Comparison of ENCODE assay signal across 1 cellular context in the genomic region with DNA sequence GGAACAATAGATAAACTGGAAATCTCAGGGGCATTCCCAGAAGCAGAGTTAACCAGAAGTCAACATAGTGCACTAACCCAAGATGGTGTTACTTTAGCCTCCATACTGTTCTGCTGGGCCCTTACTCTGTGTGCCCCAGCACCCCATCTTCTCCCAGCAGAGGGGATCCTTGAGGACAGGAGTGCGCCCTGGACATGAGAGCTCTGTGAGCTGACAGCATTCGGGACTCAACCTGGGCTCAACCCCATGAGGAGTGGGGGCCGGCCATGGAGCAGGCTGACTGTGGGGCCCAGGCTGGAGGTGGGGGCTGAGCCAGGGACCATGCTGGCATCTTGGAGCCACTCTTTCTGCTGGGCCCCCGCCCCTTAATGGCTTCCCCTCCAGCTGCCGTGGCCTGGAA.
TF ChIP-seq lines count a peak whose summit lies in the region.

No MANE protein-coding gene starts in this region.

TF ChIP-seq in K562, 482 proteins besides CTCF, POLR2A, EP300 and RAD21 (continued from another document and continues in another):
- TF ChIP-seq, protein P1, sequence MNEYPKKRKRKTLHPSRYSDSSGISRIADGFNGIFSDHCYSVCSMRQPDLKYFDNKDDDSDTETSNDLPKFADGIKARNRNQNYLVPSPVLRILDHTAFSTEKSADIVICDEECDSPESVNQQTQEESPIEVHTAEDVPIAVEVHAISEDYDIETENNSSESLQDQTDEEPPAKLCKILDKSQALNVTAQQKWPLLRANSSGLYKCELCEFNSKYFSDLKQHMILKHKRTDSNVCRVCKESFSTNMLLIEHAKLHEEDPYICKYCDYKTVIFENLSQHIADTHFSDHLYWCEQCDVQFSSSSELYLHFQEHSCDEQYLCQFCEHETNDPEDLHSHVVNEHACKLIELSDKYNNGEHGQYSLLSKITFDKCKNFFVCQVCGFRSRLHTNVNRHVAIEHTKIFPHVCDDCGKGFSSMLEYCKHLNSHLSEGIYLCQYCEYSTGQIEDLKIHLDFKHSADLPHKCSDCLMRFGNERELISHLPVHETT (CRISPR knock-in tag; conservative IDR thresholded peaks at IDR 0.05 in 1 of 2, IDR thresholded peaks at IDR 0.05 in 1 of 2): 0 out of 4 replicates have a peak, but pooled peaks of 1 of the 2 experiments have one; percentile 40
- TF ChIP-seq, protein P2, sequence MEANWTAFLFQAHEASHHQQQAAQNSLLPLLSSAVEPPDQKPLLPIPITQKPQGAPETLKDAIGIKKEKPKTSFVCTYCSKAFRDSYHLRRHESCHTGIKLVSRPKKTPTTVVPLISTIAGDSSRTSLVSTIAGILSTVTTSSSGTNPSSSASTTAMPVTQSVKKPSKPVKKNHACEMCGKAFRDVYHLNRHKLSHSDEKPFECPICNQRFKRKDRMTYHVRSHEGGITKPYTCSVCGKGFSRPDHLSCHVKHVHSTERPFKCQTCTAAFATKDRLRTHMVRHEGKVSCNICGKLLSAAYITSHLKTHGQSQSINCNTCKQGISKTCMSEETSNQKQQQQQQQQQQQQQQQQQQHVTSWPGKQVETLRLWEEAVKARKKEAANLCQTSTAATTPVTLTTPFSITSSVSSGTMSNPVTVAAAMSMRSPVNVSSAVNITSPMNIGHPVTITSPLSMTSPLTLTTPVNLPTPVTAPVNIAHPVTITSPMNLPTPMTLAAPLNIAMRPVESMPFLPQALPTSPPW (CRISPR knock-in tag; IDR thresholded peaks at IDR 0.05): no peak
- TF ChIP-seq, protein P3, sequence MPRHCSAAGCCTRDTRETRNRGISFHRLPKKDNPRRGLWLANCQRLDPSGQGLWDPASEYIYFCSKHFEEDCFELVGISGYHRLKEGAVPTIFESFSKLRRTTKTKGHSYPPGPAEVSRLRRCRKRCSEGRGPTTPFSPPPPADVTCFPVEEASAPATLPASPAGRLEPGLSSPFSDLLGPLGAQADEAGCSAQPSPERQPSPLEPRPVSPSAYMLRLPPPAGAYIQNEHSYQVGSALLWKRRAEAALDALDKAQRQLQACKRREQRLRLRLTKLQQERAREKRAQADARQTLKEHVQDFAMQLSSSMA (CRISPR knock-in tag; IDR thresholded peaks at IDR 0.05): 0 out of 2 replicates have a peak, but pooled peaks have one; percentile 28
- TF ChIP-seq, protein P4, sequence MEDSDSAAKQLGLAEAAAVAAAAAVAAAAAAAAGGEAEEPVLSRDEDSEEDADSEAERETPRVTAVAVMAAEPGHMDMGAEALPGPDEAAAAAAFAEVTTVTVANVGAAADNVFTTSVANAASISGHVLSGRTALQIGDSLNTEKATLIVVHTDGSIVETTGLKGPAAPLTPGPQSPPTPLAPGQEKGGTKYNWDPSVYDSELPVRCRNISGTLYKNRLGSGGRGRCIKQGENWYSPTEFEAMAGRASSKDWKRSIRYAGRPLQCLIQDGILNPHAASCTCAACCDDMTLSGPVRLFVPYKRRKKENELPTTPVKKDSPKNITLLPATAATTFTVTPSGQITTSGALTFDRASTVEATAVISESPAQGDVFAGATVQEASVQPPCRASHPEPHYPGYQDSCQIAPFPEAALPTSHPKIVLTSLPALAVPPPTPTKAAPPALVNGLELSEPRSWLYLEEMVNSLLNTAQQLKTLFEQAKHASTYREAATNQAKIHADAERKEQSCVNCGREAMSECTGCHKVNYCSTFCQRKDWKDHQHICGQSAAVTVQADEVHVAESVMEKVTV (CRISPR knock-in tag; IDR thresholded peaks at IDR 0.05): no peak
- no peak for TF ChIP-seq DIDO1 (tag; IDR thresholded peaks at IDR 0.05; ENCODE audit: low read depth)
- no peak for TF ChIP-seq ELF4 (CRISPR knock-in tag; IDR thresholded peaks at IDR 0.05)
- TF ChIP-seq ZNF830 (CRISPR knock-in tag; IDR thresholded peaks at IDR 0.05): no peak
- TF ChIP-seq MAZ (CRISPR knock-in tag; conservative IDR thresholded peaks at IDR 0.05 in 1 of 2, IDR thresholded peaks at IDR 0.05 in 1 of 2): peak in 1 of 2 experiments; percentile 47; a peak in 1 of 4 replicates
- peak; percentile 93 for TF ChIP-seq KLF6 (CRISPR knock-in tag; IDR thresholded peaks at IDR 0.05; ENCODE audit: borderline replicate concordance)
- peak; percentile 92 for TF ChIP-seq ZNF79 (CRISPR knock-in tag; IDR thresholded peaks at IDR 0.05; ENCODE audit: low read depth)
- TF ChIP-seq ZFP30 (CRISPR knock-in tag; IDR thresholded peaks at IDR 0.05; ENCODE audit: borderline replicate concordance): no peak
- no peak for TF ChIP-seq KDM2B (CRISPR knock-in tag; IDR thresholded peaks at IDR 0.05)
- TF ChIP-seq ETV6 (IDR thresholded peaks at IDR 0.05; ENCODE audit: borderline replicate concordance in 1 of 2, low read depth in 2 of 2, low read length in 1 of 2): no peak
- TF ChIP-seq ETV6 (CRISPR knock-in tag; IDR thresholded peaks at IDR 0.05; ENCODE audit: borderline replicate concordance): no peak
- TF ChIP-seq ZNF76 (CRISPR knock-in tag; IDR thresholded peaks at IDR 0.05; ENCODE audit: borderline replicate concordance): peak; percentile 91
- TF ChIP-seq, protein P5, sequence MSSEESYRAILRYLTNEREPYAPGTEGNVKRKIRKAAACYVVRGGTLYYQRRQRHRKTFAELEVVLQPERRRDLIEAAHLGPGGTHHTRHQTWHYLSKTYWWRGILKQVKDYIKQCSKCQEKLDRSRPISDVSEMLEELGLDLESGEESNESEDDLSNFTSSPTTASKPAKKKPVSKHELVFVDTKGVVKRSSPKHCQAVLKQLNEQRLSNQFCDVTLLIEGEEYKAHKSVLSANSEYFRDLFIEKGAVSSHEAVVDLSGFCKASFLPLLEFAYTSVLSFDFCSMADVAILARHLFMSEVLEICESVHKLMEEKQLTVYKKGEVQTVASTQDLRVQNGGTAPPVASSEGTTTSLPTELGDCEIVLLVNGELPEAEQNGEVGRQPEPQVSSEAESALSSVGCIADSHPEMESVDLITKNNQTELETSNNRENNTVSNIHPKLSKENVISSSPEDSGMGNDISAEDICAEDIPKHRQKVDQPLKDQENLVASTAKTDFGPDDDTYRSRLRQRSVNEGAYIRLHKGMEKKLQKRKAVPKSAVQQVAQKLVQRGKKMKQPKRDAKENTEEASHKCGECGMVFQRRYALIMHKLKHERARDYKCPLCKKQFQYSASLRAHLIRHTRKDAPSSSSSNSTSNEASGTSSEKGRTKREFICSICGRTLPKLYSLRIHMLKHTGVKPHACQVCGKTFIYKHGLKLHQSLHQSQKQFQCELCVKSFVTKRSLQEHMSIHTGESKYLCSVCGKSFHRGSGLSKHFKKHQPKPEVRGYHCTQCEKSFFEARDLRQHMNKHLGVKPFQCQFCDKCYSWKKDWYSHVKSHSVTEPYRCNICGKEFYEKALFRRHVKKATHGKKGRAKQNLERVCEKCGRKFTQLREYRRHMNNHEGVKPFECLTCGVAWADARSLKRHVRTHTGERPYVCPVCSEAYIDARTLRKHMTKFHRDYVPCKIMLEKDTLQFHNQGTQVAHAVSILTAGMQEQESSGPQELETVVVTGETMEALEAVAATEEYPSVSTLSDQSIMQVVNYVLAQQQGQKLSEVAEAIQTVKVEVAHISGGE (CRISPR knock-in tag; IDR thresholded peaks at IDR 0.05): no peak
- TF ChIP-seq, protein P6, sequence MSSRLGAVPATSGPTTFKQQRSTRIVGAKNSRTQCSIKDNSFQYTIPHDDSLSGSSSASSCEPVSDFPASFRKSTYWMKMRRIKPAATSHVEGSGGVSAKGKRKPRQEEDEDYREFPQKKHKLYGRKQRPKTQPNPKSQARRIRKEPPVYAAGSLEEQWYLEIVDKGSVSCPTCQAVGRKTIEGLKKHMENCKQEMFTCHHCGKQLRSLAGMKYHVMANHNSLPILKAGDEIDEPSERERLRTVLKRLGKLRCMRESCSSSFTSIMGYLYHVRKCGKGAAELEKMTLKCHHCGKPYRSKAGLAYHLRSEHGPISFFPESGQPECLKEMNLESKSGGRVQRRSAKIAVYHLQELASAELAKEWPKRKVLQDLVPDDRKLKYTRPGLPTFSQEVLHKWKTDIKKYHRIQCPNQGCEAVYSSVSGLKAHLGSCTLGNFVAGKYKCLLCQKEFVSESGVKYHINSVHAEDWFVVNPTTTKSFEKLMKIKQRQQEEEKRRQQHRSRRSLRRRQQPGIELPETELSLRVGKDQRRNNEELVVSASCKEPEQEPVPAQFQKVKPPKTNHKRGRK (tag; IDR thresholded peaks at IDR 0.05): no peak
- peak; percentile 32; the same call in 1 of the 2 replicates for TF ChIP-seq ELF2 (CRISPR knock-in tag; IDR thresholded peaks at IDR 0.05)
- no peak for TF ChIP-seq ELF1 (tag; IDR thresholded peaks at IDR 0.05)
- TF ChIP-seq, protein P7, sequence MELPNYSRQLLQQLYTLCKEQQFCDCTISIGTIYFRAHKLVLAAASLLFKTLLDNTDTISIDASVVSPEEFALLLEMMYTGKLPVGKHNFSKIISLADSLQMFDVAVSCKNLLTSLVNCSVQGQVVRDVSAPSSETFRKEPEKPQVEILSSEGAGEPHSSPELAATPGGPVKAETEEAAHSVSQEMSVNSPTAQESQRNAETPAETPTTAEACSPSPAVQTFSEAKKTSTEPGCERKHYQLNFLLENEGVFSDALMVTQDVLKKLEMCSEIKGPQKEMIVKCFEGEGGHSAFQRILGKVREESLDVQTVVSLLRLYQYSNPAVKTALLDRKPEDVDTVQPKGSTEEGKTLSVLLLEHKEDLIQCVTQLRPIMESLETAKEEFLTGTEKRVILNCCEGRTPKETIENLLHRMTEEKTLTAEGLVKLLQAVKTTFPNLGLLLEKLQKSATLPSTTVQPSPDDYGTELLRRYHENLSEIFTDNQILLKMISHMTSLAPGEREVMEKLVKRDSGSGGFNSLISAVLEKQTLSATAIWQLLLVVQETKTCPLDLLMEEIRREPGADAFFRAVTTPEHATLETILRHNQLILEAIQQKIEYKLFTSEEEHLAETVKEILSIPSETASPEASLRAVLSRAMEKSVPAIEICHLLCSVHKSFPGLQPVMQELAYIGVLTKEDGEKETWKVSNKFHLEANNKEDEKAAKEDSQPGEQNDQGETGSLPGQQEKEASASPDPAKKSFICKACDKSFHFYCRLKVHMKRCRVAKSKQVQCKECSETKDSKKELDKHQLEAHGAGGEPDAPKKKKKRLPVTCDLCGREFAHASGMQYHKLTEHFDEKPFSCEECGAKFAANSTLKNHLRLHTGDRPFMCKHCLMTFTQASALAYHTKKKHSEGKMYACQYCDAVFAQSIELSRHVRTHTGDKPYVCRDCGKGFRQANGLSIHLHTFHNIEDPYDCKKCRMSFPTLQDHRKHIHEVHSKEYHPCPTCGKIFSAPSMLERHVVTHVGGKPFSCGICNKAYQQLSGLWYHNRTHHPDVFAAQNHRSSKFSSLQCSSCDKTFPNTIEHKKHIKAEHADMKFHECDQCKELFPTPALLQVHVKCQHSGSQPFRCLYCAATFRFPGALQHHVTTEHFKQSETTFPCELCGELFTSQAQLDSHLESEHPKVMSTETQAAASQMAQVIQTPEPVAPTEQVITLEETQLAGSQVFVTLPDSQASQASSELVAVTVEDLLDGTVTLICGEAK (IDR thresholded peaks at IDR 0.05): no peak
- TF ChIP-seq, protein P7 (CRISPR knock-in tag; IDR thresholded peaks at IDR 0.05): no peak
- 0 out of 2 replicates have a peak, but pooled peaks have one; percentile 27 for TF ChIP-seq ZNF23 (CRISPR knock-in tag; IDR thresholded peaks at IDR 0.05)
- TF ChIP-seq, protein P8, sequence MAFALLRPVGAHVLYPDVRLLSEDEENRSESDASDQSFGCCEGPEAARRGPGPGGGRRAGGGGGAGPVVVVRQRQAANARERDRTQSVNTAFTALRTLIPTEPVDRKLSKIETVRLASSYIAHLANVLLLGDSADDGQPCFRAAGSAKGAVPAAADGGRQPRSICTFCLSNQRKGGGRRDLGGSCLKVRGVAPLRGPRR (CRISPR knock-in tag; IDR thresholded peaks at IDR 0.05): no peak
- TF ChIP-seq NCOA6 (IDR thresholded peaks at IDR 0.05): no peak
- TF ChIP-seq, protein P9, sequence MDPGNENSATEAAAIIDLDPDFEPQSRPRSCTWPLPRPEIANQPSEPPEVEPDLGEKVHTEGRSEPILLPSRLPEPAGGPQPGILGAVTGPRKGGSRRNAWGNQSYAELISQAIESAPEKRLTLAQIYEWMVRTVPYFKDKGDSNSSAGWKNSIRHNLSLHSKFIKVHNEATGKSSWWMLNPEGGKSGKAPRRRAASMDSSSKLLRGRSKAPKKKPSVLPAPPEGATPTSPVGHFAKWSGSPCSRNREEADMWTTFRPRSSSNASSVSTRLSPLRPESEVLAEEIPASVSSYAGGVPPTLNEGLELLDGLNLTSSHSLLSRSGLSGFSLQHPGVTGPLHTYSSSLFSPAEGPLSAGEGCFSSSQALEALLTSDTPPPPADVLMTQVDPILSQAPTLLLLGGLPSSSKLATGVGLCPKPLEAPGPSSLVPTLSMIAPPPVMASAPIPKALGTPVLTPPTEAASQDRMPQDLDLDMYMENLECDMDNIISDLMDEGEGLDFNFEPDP (CRISPR knock-in tag; IDR thresholded peaks at IDR 0.05): peak; percentile 66; the same call in 1 of the 2 replicates
- TF ChIP-seq EHMT2 (IDR thresholded peaks at IDR 0.05): no peak
- TF ChIP-seq, protein P10, sequence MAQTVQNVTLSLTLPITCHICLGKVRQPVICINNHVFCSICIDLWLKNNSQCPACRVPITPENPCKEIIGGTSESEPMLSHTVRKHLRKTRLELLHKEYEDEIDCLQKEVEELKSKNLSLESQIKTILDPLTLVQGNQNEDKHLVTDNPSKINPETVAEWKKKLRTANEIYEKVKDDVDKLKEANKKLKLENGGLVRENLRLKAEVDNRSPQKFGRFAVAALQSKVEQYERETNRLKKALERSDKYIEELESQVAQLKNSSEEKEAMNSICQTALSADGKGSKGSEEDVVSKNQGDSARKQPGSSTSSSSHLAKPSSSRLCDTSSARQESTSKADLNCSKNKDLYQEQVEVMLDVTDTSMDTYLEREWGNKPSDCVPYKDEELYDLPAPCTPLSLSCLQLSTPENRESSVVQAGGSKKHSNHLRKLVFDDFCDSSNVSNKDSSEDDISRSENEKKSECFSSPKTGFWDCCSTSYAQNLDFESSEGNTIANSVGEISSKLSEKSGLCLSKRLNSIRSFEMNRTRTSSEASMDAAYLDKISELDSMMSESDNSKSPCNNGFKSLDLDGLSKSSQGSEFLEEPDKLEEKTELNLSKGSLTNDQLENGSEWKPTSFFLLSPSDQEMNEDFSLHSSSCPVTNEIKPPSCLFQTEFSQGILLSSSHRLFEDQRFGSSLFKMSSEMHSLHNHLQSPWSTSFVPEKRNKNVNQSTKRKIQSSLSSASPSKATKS (CRISPR knock-in tag; IDR thresholded peaks at IDR 0.05): no peak
